Comparison of ENCODE assay signal across 26 cellular contexts in the genomic region with DNA sequence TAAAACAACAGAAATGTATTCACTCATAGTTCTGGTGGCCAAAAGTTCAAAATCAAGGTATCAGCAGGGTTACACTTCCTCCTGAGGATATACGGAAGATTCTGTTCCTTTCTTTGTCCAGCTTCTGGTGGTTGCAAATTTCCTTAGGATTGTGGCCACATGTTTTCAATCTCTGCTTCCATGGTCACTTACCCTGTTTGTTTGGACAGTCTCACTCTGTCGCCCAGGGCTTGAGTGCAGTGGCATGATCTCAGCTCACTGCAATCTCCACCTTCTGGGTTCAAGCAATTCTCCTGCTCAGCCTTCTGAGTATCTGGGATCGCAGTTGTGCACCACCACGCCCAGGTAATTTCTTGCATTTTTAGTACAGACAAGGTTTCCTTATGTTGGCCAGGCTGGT.
DNase-seq lines count a peak whose midpoint lies in the region; ATAC-seq and TF ChIP-seq lines count a peak whose summit lies in the region.
"Had no signal": no experiment of that assay in that cellular context is flagged by ENCODE, and none has a peak within 500 bp of the region (broad histone marks: within the 10 kb centered on the region; RNA-seq: fewer than 3 reads in every experiment).

No MANE protein-coding gene starts in this region.

- intact Hi-C loops in gastrocnemius medialis (cut with DNase I; ENCODE audit: low total_unique reads), result no loop called here

- ATAC-seq in GM18909 (IDR thresholded peaks at IDR 0.05; ENCODE audit: poor library complexity, unreplicated experiment) (no peak), gastrocnemius medialis (no peak)
- ATAC-seq: K562, PC-3, Right ventricle myocardium inferior, SK-N-SH treated with all-trans-retinoic acid at 6 μM for 48 hours had no signal

- H3K9me3 ChIP-seq in gastrocnemius medialis, result no peaks in the 10 kb centered on the region
- H3K9me3 ChIP-seq: SJCRH30 had no signal

- no peak overlapping the region for H3K4me3 Mint-ChIP-seq in endothelial cell (ENCODE audit: unreplicated experiment)
- H3K4me3 Mint-ChIP-seq: B cell; CD8-positive, alpha-beta memory T cell had no signal

- H3K9me3 Mint-ChIP-seq in endothelial cell (ENCODE audit: unreplicated experiment), result no peaks in the 10 kb centered on the region

- H3K36me3 Mint-ChIP-seq in endothelial cell (ENCODE audit: low read depth, unreplicated experiment), result no peaks in the 10 kb centered on the region
- H3K36me3 Mint-ChIP-seq: CD8-positive, alpha-beta memory T cell had no signal

- no peak overlapping the region for H3K4me3 ChIP-seq in gastrocnemius medialis
- H3K4me3 ChIP-seq: GM23248, K562, SJCRH30 had no signal

- in situ Hi-C loops in gastrocnemius medialis (cut with MboI; ENCODE audit: low sequenced_read_pairs in 4 of 4), result no loop called here

- H3K27ac ChIP-seq in gastrocnemius medialis, result no peak overlapping the region
- H3K27ac ChIP-seq: C4-2B, GM23248, SJCRH30 had no signal

- H3K4me1 ChIP-seq in gastrocnemius medialis, result no peaks in the 10 kb centered on the region
- H3K4me1 ChIP-seq: SJCRH30 had no signal

- DNase-seq in HK-2 (ENCODE audit: unreplicated experiment) (peak; percentile 7), endothelial cell (ENCODE audit: low spot score) (peak; percentile 4), kidney glomerular epithelial cell (lab: John Stamatoyannopoulos, UW) (peak; percentile 70), renal cortical epithelial cell (ENCODE audit: low read depth) (peak; percentile 80), gastrocnemius medialis (no peak)
- no peak for DNase-seq in stimulated activated CD4-positive, alpha-beta T cell treated with anti-CD3 and anti-CD28 coated beads, Interleukin-4, amount 100 ng/mL, for 1 hour
- DNase-seq: Calu3; CD8-positive, alpha-beta memory T cell; DMS153; GM23248; H7; NCI-H1105 treated with DMSO at 0.1 percent for 48 hours; NCI-H146; NCI-H1930; NCI-H2107; NCI-H524; NCI-H748 treated with DMSO at 0.1 percent for 48 hours; NK-92 treated with Interleukin-12 subunit alpha and Interleukin-12 subunit beta, amount 100 ng/mL, for 24 hours; PC-3; SJCRH30 had no signal

- H3K36me3 ChIP-seq in gastrocnemius medialis, result no peaks in the 10 kb centered on the region
- H3K36me3 ChIP-seq: SJCRH30 had no signal

- no peaks in the 10 kb centered on the region for H3K27me3 Mint-ChIP-seq in endothelial cell (ENCODE audit: unreplicated experiment)
- H3K27me3 Mint-ChIP-seq: B cell; CD8-positive, alpha-beta memory T cell had no signal

- H3K27ac Mint-ChIP-seq in endothelial cell (ENCODE audit: unreplicated experiment), result no peak overlapping the region
- H3K27ac Mint-ChIP-seq: B cell; CD8-positive, alpha-beta memory T cell had no signal

- no peaks in the 10 kb centered on the region for H3K27me3 ChIP-seq in gastrocnemius medialis
- H3K27me3 ChIP-seq: SJCRH30 had no signal

- TF ChIP-seq CTCF in endothelial cell (IDR thresholded peaks at IDR 0.05; ENCODE audit: unreplicated experiment) (no peak), gastrocnemius medialis (IDR thresholded peaks at IDR 0.05 in 4 of 5, conservative IDR thresholded peaks at IDR 0.05 in 1 of 5) (no peak)

- H3K4me1 Mint-ChIP-seq in endothelial cell (ENCODE audit: unreplicated experiment), result no peaks in the 10 kb centered on the region
- H3K4me1 Mint-ChIP-seq: B cell; CD8-positive, alpha-beta memory T cell had no signal

- TF ChIP-seq POLR2A in gastrocnemius medialis (IDR thresholded peaks at IDR 0.05), result no peak

Comparison
In these comparisons a context has a peak if more than half of its experiments do, and no peak if none do; other contexts are left out.
1. DNase-seq: peak in HK-2 (single experiment), endothelial cell (single experiment), kidney glomerular epithelial cell (single experiment) and renal cortical epithelial cell (single experiment); none in stimulated activated CD4-positive, alpha-beta T cell treated with anti-CD3 and anti-CD28 coated beads, Interleukin-4, amount 100 ng/mL, for 1 hour (single experiment) and gastrocnemius medialis (0 of 2).